In the genomic region with DNA sequence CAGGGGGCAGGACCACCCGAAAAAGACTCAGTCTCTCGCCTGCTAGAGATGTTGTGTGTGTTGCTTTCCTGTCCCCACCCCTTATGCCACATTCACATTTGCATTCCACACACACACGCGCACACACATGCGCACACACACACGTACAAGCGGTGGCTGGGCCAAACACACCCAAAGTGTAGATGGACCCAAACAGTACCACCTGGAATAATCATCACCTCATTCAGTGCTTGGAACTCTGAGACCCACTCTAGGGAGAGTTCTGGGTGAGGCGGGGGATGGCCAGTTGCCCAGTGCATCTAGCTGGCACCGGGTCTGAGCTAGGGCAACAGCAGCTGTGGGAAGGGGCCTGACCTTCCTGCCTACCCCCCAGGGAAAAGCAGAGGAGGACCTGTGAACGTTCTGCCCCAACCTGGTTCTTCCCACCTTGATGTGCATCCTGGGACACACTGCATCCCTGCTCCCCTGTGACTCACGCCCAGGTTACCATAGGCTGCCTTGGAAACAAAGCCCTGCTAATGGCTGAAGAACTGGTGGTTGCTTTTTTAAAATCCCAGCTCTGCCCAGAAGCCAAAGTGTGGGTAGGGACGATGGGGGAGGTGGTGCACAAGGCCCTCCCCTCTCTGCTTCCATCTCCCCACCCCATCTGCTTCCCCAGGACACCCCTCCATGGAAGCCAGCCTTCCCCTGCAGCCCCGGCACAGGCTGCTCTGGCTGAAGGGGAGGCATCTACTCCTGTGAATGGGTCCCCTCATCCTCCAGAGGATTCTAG, we compare ENCODE assay signal across 1 cellular context.
A peak's percentile ranks its signal among the peaks of the same experiment; 100 is the strongest.
TF ChIP-seq lines count a peak whose summit lies in the region.

No MANE protein-coding gene starts in this region.

TF ChIP-seq in HCT116, 20 proteins besides CTCF, POLR2A, EP300 and RAD21:
- TF ChIP-seq TCF7L2 (IDR thresholded peaks at IDR 0.05; ENCODE audit: borderline replicate concordance, extremely low read depth, insufficient read depth, insufficient read length) (peak; percentile 18), ATF3 (IDR thresholded peaks at IDR 0.05) (no peak)
